ENCODE assay signal across 8 cellular contexts in the genomic region with DNA sequence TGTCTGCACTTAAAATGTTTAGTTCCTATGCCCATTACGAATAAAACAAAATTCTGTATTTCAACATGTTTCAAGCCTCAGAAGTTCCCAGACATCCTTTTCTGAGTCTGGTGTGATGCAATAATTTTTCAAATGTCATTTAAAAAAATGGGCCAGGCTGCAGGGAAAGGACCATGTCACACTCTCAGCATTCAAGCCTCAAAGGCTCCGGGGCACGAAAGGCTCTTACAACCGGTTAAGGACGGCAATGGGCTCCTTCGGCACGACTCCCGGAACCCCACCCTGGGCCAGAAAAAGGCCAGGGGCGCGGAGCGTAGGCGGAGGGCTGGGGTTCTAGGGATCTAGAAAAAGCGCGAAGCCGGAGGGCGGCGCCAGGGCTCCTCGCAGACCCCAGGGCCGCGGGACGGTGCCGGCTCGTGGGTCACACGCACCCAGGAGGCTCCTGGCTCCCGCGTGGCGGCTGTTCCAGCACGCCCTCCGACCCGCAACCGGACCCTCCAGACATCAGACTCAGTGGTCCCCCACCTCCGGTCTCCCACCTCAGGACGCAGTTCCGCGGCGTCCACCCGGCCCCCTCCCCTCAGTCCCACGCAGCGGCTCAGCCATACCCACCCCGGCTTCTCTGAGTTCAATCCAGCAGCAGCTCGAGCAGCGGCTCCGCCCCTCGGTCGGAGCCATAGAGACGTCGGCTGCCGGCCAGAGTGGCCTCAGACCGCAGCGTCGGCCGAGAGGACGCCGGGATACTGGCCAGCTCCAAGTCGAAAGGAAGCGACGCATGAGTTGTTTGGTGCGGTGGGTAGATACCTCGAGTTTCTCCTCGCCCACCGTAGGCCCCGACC. TPM values are rescaled to one million over a fixed set of nuclear protein-coding genes. Genes with fewer than 3 reads are reported as not detected.
DNase-seq lines count a peak whose midpoint lies in the region; ATAC-seq, FAIRE-seq and TF ChIP-seq lines count a peak whose summit lies in the region.

A gene with protein sequence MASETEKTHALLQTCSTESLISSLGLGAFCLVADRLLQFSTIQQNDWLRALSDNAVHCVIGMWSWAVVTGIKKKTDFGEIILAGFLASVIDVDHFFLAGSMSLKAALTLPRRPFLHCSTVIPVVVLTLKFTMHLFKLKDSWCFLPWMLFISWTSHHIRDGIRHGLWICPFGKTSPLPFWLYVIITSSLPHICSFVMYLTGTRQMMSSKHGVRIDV (minus strand): TSS at position 656 of the 839 bp plus-strand sequence. CDS start 29,896 bp downstream, outside the sequence.

- intact Hi-C loops in T-helper 1 cell treated with Interleukin-12 subunit alpha and Interleukin-12 subunit beta and Interleukin-4 antibody, amounts not matched to agents 30 ng/mL and 1 ng/mL, for 36 hours (cut with micrococcal nuclease), result loop anchor here (1.0 to 10.0 kb wide), 21 partner anchors 32 to 1579 kb away; partner anchors contain the start of genes C5orf34, HMGCS1, MRPS30 and NIM1K
- intact Hi-C loops in heart right ventricle (cut with DNase I), result loop anchor here in 6 of 10 donors (1.0 to 10.0 kb wide), 8 partner anchors 31 to 379 kb away; partner anchors contain the start of genes HMGCS1 (in 6 of the 6), C5orf34 (in 3 of the 6), PAIP1 (in 2 of the 6) and NNT (in 1 of the 6)

- H3K27me3 Mint-ChIP-seq in progenitor cell of endocrine pancreas, result no peaks in the 10 kb centered on the region

- ATAC-seq in HG02840 (IDR thresholded peaks at IDR 0.05; ENCODE audit: low FRiP score, unreplicated experiment) (peak; percentile 86), heart right ventricle (peak; percentile 98 to 99 (median 99))

- H3K9me3 Mint-ChIP-seq in progenitor cell of endocrine pancreas (ENCODE audit: low read depth), result no peaks in the 10 kb centered on the region

- TF ChIP-seq POLR2A in GM12892 (IDR thresholded peaks at IDR 0.05; ENCODE audit: low read depth, low read length), result peak; percentile 75; the same call in 1 of the 2 replicates

- peak within 1 kb of the TSS; percentile 84 for H3K4me3 Mint-ChIP-seq in progenitor cell of endocrine pancreas (ENCODE audit: low read depth)

- no peaks in the 10 kb centered on the region for H3K27me3 ChIP-seq in heart right ventricle

- H3K36me3 Mint-ChIP-seq in progenitor cell of endocrine pancreas (ENCODE audit: insufficient read depth), result no peaks in the 10 kb centered on the region

- H3K9me3 ChIP-seq in heart right ventricle, result no peaks in the 10 kb centered on the region

- H3K4me3 ChIP-seq in heart right ventricle, result peak within 1 kb of the TSS; percentile 65 to 100 (median 79)
- peak within 1 kb of the TSS; percentile 72 for H3K4me3 ChIP-seq in urinary bladder (ENCODE audit: low read depth, low read length)

- TF ChIP-seq CTCF in heart right ventricle (IDR thresholded peaks at IDR 0.05) (no peak), progenitor cell of endocrine pancreas (IDR thresholded peaks at IDR 0.05; ENCODE audit: unreplicated experiment) (no peak)

- H3K4me1 Mint-ChIP-seq in progenitor cell of endocrine pancreas (ENCODE audit: low read depth), result peaks cover 9% of the 10 kb centered on the region

- H3K27ac Mint-ChIP-seq in progenitor cell of endocrine pancreas, result peak within 1 kb of the TSS; percentile 98

- WGBS in heart right ventricle, 2 donors, result 0% methylated on average over 62 of the region's 62 CpGs
- WGBS in urinary bladder, result under 1% methylated on average over 62 of the region's 62 CpGs

- FAIRE-seq in GM12892 (lab: Jason Lieb, UNC), result peak; percentile 98

- H3K36me3 ChIP-seq in heart right ventricle (peaks cover 0 to 5% (median 0%) of the 10 kb centered on the region in 9 donors), urinary bladder (ENCODE audit: insufficient read depth) (no peaks in the 10 kb centered on the region)

- peak; percentile 71 for DNase-seq in GM12892 (ENCODE audit: insufficient read length)
- peak; percentile 61 for DNase-seq in NCI-H1436 treated with DMSO at 0.1 percent for 48 hours (lab: John Stamatoyannopoulos, UW)
- peak; percentile 92 for DNase-seq in amniotic epithelial cell (ENCODE audit: low read depth)
- peak; percentile 92 to 93 for DNase-seq in heart right ventricle
- peak; percentile 69 for DNase-seq in progenitor cell of endocrine pancreas (ENCODE audit: low spot score, unreplicated experiment)

- H3K27ac ChIP-seq in heart right ventricle, result peak within 1 kb of the TSS; percentile 94 to 99 (median 97)
- H3K27ac ChIP-seq in urinary bladder (ENCODE audit: low read depth), result peak within 1 kb of the TSS; percentile 95

- H3K4me1 ChIP-seq in heart right ventricle (peaks cover 0 to 29% (median 15%) of the 10 kb centered on the region in 9 donors), urinary bladder (ENCODE audit: insufficient read depth) (peaks cover 2% of the 10 kb centered on the region)

RNA-seq across cellular contexts. Expression of the gene that starts here (rescaled TPM):
- 10.1 TPM for polyA plus RNA-seq in GM12892 (2012; ENCODE audit: missing spikeins)
- total RNA-seq in T-helper 1 cell treated with Interleukin-12 subunit alpha and Interleukin-12 subunit beta and Interleukin-4 antibody, amounts not matched to agents 30 ng/mL and 1 ng/mL, for 36 hours, result 15.0 and 15.7 TPM in 2 replicates
- total RNA-seq in heart right ventricle (10 to 100 TPM in 1 of 10 donors, 1 to 10 TPM in 9; 4.2 to 10.3 (median 5.6) TPM), progenitor cell of endocrine pancreas (8.6 and 11.9 TPM in 2 replicates), urinary bladder (14.2 TPM)
- polyA plus RNA-seq in heart right ventricle (1 to 10 TPM; 5.2 to 9.6 TPM), urinary bladder (10.6 TPM)

Comparison
In these comparisons a context has a peak if more than half of its experiments do, and no peak if none do; other contexts are left out.
1. Peak in every context shown above with its lines: DNase-seq, ATAC-seq, H3K4me3 ChIP-seq and H3K27ac ChIP-seq.